8 cellular contexts compared by ENCODE assay signal in the genomic region with DNA sequence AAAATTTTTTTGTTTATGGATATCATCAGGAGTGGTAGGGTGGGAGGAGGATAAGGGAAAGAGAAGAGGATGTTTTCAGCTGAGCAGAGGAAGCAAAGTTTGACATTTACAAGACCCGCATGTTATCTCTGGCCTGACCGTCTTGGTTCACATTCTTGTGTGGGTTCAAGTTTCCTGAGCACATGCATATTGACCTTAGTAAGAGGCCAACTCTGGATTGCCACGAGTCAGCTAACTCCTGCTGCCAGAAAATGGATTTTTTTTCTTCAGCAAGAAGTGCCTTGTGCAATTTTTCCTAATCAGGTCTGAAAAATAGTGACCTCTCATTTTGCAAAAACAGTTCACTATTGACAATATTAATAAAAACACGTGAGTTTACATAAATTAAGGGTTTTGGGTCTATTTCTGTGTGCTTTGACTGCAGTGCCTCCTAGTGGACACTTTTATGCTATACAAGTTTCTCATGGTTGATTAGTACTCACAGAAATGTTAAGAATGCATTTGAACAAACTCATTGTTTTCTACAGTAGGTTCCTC. TPM values are rescaled to one million over a fixed set of nuclear protein-coding genes. Genes with fewer than 3 reads are reported as not detected.
A peak's percentile ranks its signal among the peaks of the same experiment; 100 is the strongest.
DNase-seq lines count a peak whose midpoint lies in the region; ATAC-seq, FAIRE-seq and TF ChIP-seq lines count a peak whose summit lies in the region.

No MANE protein-coding gene starts in this region.

- no peak overlapping the region for H3K23ac ChIP-seq in H9 (ENCODE audit: insufficient read length, low read depth, low read length)

- no peak overlapping the region for H4K5ac ChIP-seq in H9 (ENCODE audit: insufficient read length, low read depth, low read length)

- H3K9me3 ChIP-seq in H9 (ENCODE audit: control insufficient read depth, low read depth, low read length), result no peaks in the 10 kb centered on the region
- no peaks in the 10 kb centered on the region for H3K9me3 ChIP-seq in K562 (replicated peaks; ENCODE audit: control insufficient read depth, insufficient read depth, low read depth, low read length)
- no peaks in the 10 kb centered on the region for H3K9me3 ChIP-seq in kidney (ENCODE audit: control insufficient read depth in 1 of 2, low read length in 2 of 2)
- no peaks in the 10 kb centered on the region for H3K9me3 ChIP-seq in tibial nerve

- no peaks in the 10 kb centered on the region for H3K79me1 ChIP-seq in H9 (ENCODE audit: insufficient read depth, low read depth, low read length, poor library complexity, severe bottlenecking)

- no peak for TF ChIP-seq EP300 in K562 (IDR thresholded peaks at IDR 0.05; ENCODE audit: low read length)
- TF ChIP-seq EP300 in tibial nerve (IDR thresholded peaks at IDR 0.05), result peak in 1 of 2 donors; percentile 74

- no peak overlapping the region for H3K18ac ChIP-seq in H9 (ENCODE audit: insufficient read length, low read depth, low read length)

- H2BK120ac ChIP-seq in H9 (ENCODE audit: low read depth, low read length, poor library complexity, severe bottlenecking), result no peak overlapping the region

- H3K9ac ChIP-seq in H9 (ENCODE audit: extremely low read depth, insufficient read length, low read length), result no peak overlapping the region
- H3K9ac ChIP-seq in K562 (ENCODE audit: insufficient read depth in 1 of 2, low read depth in 2 of 2, low read length in 2 of 2), result no peak overlapping the region
- no peak overlapping the region for H3K9ac ChIP-seq in kidney (ENCODE audit: low read length in 2 of 2)

- TF ChIP-seq CTCF in H9 (conservative IDR thresholded peaks at IDR 0.05) (peak; percentile 97), K562 (IDR thresholded peaks at IDR 0.05 in 2 of 3, conservative IDR thresholded peaks at IDR 0.05 in 1 of 3; ENCODE audit: insufficient read depth in 2 of 3, low read depth in 1 of 3, low read length in 3 of 3) (peak; percentile 60 to 79 (median 68); a peak in 5 of 6 replicates), kidney (IDR thresholded peaks at IDR 0.05; ENCODE audit: borderline replicate concordance, extremely low read depth, insufficient read depth) (peak; percentile 70), tibial nerve (IDR thresholded peaks at IDR 0.05) (peak; percentile 67 to 83 (median 73))

- no peak overlapping the region for H2BK20ac ChIP-seq in H9 (ENCODE audit: low read depth, low read length, poor library complexity, severe bottlenecking)

- TF ChIP-seq RAD21 in K562 (CRISPR knock-in tag; conservative IDR thresholded peaks at IDR 0.05 in 1 of 2, IDR thresholded peaks at IDR 0.05 in 1 of 2), result peak; percentile 78

- no CpG with 5 or more reads among the region's 4 CpGs for WGBS in H9 (ENCODE audit: extremely low coverage, insufficient read length, low lambda C conversion rate)
- WGBS in K562 (ENCODE audit: insufficient coverage, low coverage, missing lambda C conversion rate), result 3% methylated on average over 4 of the region's 4 CpGs
- WGBS in tibial nerve, 2 donors, result 1% methylated on average over 4 of the region's 4 CpGs

- no peaks in the 10 kb centered on the region for H3K27me3 ChIP-seq in H9 (ENCODE audit: insufficient read depth, low read length)
- H3K27me3 ChIP-seq in K562 (ENCODE audit: control insufficient read depth in 2 of 2, insufficient read depth in 2 of 2, low read length in 2 of 2), result 0 out of 5 replicates have a peak, but pooled peaks cover 0 to 5% of the 10 kb centered on the region in 2 experiments
- no peaks in the 10 kb centered on the region for H3K27me3 ChIP-seq in tibial nerve

- H3K4ac ChIP-seq in H9 (ENCODE audit: low read depth, low read length), result no peak overlapping the region

- H2AFZ ChIP-seq in H9 (ENCODE audit: low read length) (no peak overlapping the region), K562 (ENCODE audit: low read depth, low read length) (no peak overlapping the region)

- H4K20me1 ChIP-seq in H9 (ENCODE audit: control insufficient read depth, insufficient read depth, insufficient read length) (no peaks in the 10 kb centered on the region), K562 (replicated peaks; ENCODE audit: control insufficient read depth, insufficient read depth, low read length) (no peaks in the 10 kb centered on the region; the same call in 1 of the 2 replicates)

- in situ Hi-C loops in Caki2 (cut with HindIII; ENCODE audit: low pct_unique_long_range_greater_than_20kb, low sequenced_read_pairs) (no loop called here), K562 (cut with MboI) (no loop called here)

- H3K14ac ChIP-seq in H9 (ENCODE audit: insufficient read depth, low read length), result no peak overlapping the region

- H3K79me2 ChIP-seq in H9 (ENCODE audit: insufficient read depth, low read length), result no peaks in the 10 kb centered on the region
- no peaks in the 10 kb centered on the region for H3K79me2 ChIP-seq in K562 (ENCODE audit: control insufficient read depth, insufficient read depth, low read length)

- H3K27ac ChIP-seq in H9 (ENCODE audit: insufficient read length, low read depth, low read length) (no peak overlapping the region), K562 (ENCODE audit: extremely low read depth, low read depth, low read length) (no peak overlapping the region), kidney (ENCODE audit: low read depth in 2 of 2, low read length in 2 of 2) (no peak overlapping the region), tibial nerve (peak overlapping the region in 1 of 4 donors; percentile 25)

- H2BK12ac ChIP-seq in H9 (ENCODE audit: insufficient read length, low read depth, low read length), result no peak overlapping the region

- H3K56ac ChIP-seq in H9 (ENCODE audit: insufficient read length, low read depth, low read length), result no peak overlapping the region

- H3K27ac Mint-ChIP-seq in H9, result peak overlapping the region; percentile 53 to 89 (median 77); a peak in 6 of 7 replicates

- H2BK15ac ChIP-seq in H9 (ENCODE audit: low read depth, low read length), result no peak overlapping the region

- peak; percentile 77 for FAIRE-seq in K562 (lab: Jason Lieb, UNC)
- peak; percentile 56 for FAIRE-seq in kidney (lab: Jason Lieb, UNC)

- intact Hi-C loops in K562 (cut with micrococcal nuclease), result loop anchor here (5.0 kb wide), 2 partner anchors 258 to 703 kb away; no protein-coding TSS in a partner anchor
- intact Hi-C loops in kidney (cut with DNase I), result no loop called here

- POLR2A ChIA-PET in K562 (lab: Yijun Ruan, JAX), result interaction anchor here (1.1 kb wide), 1 partner anchor 99 kb away, joined by 7 read pairs; no protein-coding TSS in a partner anchor

- no TSS peak for BruUV-seq in K562 (replicated peaks; lab: Mats Ljungman, UMichigan)

- H3K4me3 ChIP-seq in K562, result no peak overlapping the region
- no peak overlapping the region for H3K4me3 ChIP-seq in kidney (ENCODE audit: low read length in 2 of 2)
- no peak overlapping the region for H3K4me3 ChIP-seq in tibial nerve

- no peak for TF ChIP-seq POLR2A in K562 (conservative IDR thresholded peaks at IDR 0.05)
- TF ChIP-seq POLR2A in tibial nerve (IDR thresholded peaks at IDR 0.05), result no peak

- H4K8ac ChIP-seq in H9 (replicated peaks; ENCODE audit: insufficient read length, low read depth, low read length), result no peak overlapping the region

- H3K36me3 ChIP-seq in K562 (ENCODE audit: control insufficient read depth, insufficient read depth, low read length), result no peaks in the 10 kb centered on the region
- H3K36me3 ChIP-seq in kidney (ENCODE audit: control insufficient read depth in 1 of 2, insufficient read depth in 2 of 2, low read length in 2 of 2), result no peaks in the 10 kb centered on the region
- no peaks in the 10 kb centered on the region for H3K36me3 ChIP-seq in tibial nerve

- no peak overlapping the region for H2AK5ac ChIP-seq in H9 (ENCODE audit: insufficient read length, low read length)

- CTCF ChIA-PET in K562 (lab: Yijun Ruan, JAX; ENCODE audit: low intra/inter-chr PET ratio), result interaction anchor here (0.9 to 3.1 kb wide), 3 partner anchors 399 to 845 kb away, joined by 3 to 45 read pairs (median 5); no protein-coding TSS in a partner anchor

- ATAC-seq in K562 (peak; percentile 74), GM18873 (IDR thresholded peaks at IDR 0.05; ENCODE audit: low FRiP score, unreplicated experiment) (no peak)

- no peak overlapping the region for H2BK5ac ChIP-seq in H9 (ENCODE audit: insufficient read length, low read length)

- H3K23me2 ChIP-seq in H9 (ENCODE audit: insufficient read length, low read depth, low read length, poor library complexity, severe bottlenecking), result no peaks in the 10 kb centered on the region

- no peak overlapping the region for H3T11ph ChIP-seq in H9 (ENCODE audit: low read length)

- H3K9me1 ChIP-seq in K562 (ENCODE audit: control insufficient read depth, insufficient read depth, low read length), result no peaks in the 10 kb centered on the region

- H3K9me3 Mint-ChIP-seq in H9, result peaks cover 2 to 8% of the 10 kb centered on the region in 2 experiments; a peak in 3 of 5 replicates

- DNase-seq in Caki2 (ENCODE audit: low read depth), result peak; percentile 70
- DNase-seq in H9, result no peak
- peak; percentile 47 to 61 for DNase-seq in NCI-H526 (lab: John Stamatoyannopoulos, UW)
- peak; percentile 19 to 50 (median 42) for DNase-seq in K562 (ENCODE audit: extremely low read depth in 1 of 4, low spot score in 3 of 4)
- no peak for DNase-seq in kidney
- DNase-seq in tibial nerve (ENCODE audit: low spot score in 2 of 2), result peak in 1 of 2 donors; percentile 77
- no peak for DNase-seq in activated effector memory CD4-positive, alpha-beta T cell treated with Interleukin-2 at 50 U/mL for 16 hours

- H3K4me2 ChIP-seq in H9 (ENCODE audit: insufficient read depth, insufficient read length, low read length), result no peak overlapping the region
- H3K4me2 ChIP-seq in K562 (ENCODE audit: insufficient read depth, low read length), result no peak overlapping the region

- no peak overlapping the region for H4K91ac ChIP-seq in H9 (ENCODE audit: insufficient read length, low read depth, low read length)

- no peak overlapping the region for H3K4me3 Mint-ChIP-seq in H9

- peaks cover 1% of the 10 kb centered on the region; the same call in 1 of the 2 replicates for H3K4me1 ChIP-seq in H9 (ENCODE audit: insufficient read depth, low read length)
- no peaks in the 10 kb centered on the region for H3K4me1 ChIP-seq in K562 (replicated peaks in 1 of 2; ENCODE audit: control insufficient read depth in 2 of 2, insufficient read depth in 2 of 2, low read length in 2 of 2)
- no peaks in the 10 kb centered on the region for H3K4me1 ChIP-seq in kidney (ENCODE audit: control insufficient read depth in 1 of 2, insufficient read depth in 1 of 2, low read depth in 1 of 2, low read length in 2 of 2)
- H3K4me1 ChIP-seq in tibial nerve, result peaks cover 0 to 40% (median 6%) of the 10 kb centered on the region in 4 donors

- no peaks in the 10 kb centered on the region for H3K27me3 Mint-ChIP-seq in H9 (ENCODE audit: low read depth)

- peaks cover 19 to 21% of the 10 kb centered on the region in 2 experiments for H3K4me1 Mint-ChIP-seq in H9

- peaks cover 2 to 16% (median 6%) of the 10 kb centered on the region in 3 experiments; a peak in 5 of 7 replicates for H3K36me3 Mint-ChIP-seq in H9 (ENCODE audit: insufficient read depth in 1 of 3, low read depth in 3 of 3)

RNA-seq across cellular contexts. Expression of gene BASP1, which starts 27.1 kb away (rescaled TPM):
- total RNA-seq in Caki2 (2014; rRNA removed; shearing (Covaris generic); ENCODE audit: low replicate concordance), result 12.6 and 25.6 TPM in 2 replicates
- 180 and 188 TPM in 2 replicates for total RNA-seq in H9 (2021)
- not detected in 2 replicates for total RNA-seq in K562 (2011; cell fraction: chromatin; rRNA removed; ENCODE audit: low replicate concordance)
- total RNA-seq in K562 (2011; cell fraction: nucleolus; rRNA removed), result not detected in 2 replicates
- total RNA-seq in K562 (2011; cell fraction: nucleoplasm; rRNA removed), result not detected in 2 replicates
- total RNA-seq in K562 (2014; rRNA removed), result not detected in 2 replicates
- not detected in 2 replicates for total RNA-seq in K562 (2014; rRNA removed; fragmentation: Illumina TruSeq; extraction: Trizol)
- total RNA-seq in K562 (2015; rRNA removed; fragmentation: Illumina TruSeq; extraction: Trizol), result not detected in 2 replicates
- 0.18 and 0.22 TPM in 2 replicates for total RNA-seq in K562 (2021)
- polyA plus RNA-seq in K562 (2011; rRNA removed), result not detected in 2 replicates
- polyA plus RNA-seq in K562 (2011; cell fraction: cytosol; rRNA removed), result not detected in 2 replicates
- not detected in 2 replicates for polyA plus RNA-seq in K562 (2011; cell fraction: nucleus; rRNA removed)
- not detected in 2 replicates for polyA plus RNA-seq in K562 (2012)
- polyA plus RNA-seq in K562 (2014; fragmentation: Illumina TruSeq; extraction: Trizol), result 0.10 TPM in 1 of 2 replicates, not detected in the other
- polyA plus RNA-seq in K562 (2014; fragmentation: Nextera tagmentation; extraction: Ambion mirVana), result not detected
- not detected in 2 replicates for polyA plus RNA-seq in K562 (2014; rRNA removed)
- not detected in 2 replicates for polyA minus RNA-seq in K562 (2011; rRNA and poly(A)+ RNA removed)
- polyA minus RNA-seq in K562 (2011; cell fraction: cytosol; rRNA and poly(A)+ RNA removed), result 1.8 and 4.6 TPM in 2 replicates
- 1.2 TPM in 2 replicates for polyA minus RNA-seq in K562 (2011; cell fraction: nucleus; rRNA and poly(A)+ RNA removed)
- 12.5 TPM for total RNA-seq in kidney
- polyA plus RNA-seq in kidney (ENCODE audit: insufficient read depth, low read depth, low replicate concordance), result 5.1 TPM
- total RNA-seq in tibial nerve, result 10 to 100 TPM; 46.0 to 54.6 (median 49.8) TPM

Comparison
In these comparisons a context has a peak if more than half of its experiments do, and no peak if none do; other contexts are left out.
1. DNase-seq: peak in Caki2 (single experiment), NCI-H526 (2 of 2) and K562 (4 of 4); none in H9 (single experiment), kidney (single experiment) and activated effector memory CD4-positive, alpha-beta T cell treated with Interleukin-2 at 50 U/mL for 16 hours (single experiment).
2. RNA of gene BASP1, which starts 27.1 kb away (total RNA-seq): 180 to 188 TPM in H9, 46.0 to 54.6 TPM in tibial nerve, 12.6 to 25.6 TPM in Caki2 and 12.5 TPM in kidney (single experiment); 0.18 to 0.22 TPM in K562; every median in the first group is over 10 times any median in the second.
3. Peak in every context shown above with its lines, with median percentiles within 50 percentile points of each other: CTCF ChIP-seq.